Comparison of ENCODE assay signal across 8 cellular contexts in genomic region chr2:230411484-230412368, GRCh38. TPM values are rescaled to one million over a fixed set of nuclear protein-coding genes. Genes with fewer than 3 reads are reported as not detected.
DNase-seq lines count a peak whose midpoint lies in the region; ATAC-seq and TF ChIP-seq lines count a peak whose summit lies in the region.

No MANE protein-coding gene starts in this region.

- TF ChIP-seq CTCF in AG04450 (IDR thresholded peaks at IDR 0.05; ENCODE audit: low read depth, low read length): no peak
- no peak for TF ChIP-seq CTCF in activated CD8-positive, alpha-beta T cell treated with anti-CD3 and anti-CD28 coated beads for 36 hours (IDR thresholded peaks at IDR 0.05)
- peak; percentile 12 for TF ChIP-seq CTCF in endodermal cell (conservative IDR thresholded peaks at IDR 0.05)

- no peak overlapping the region for H3K23ac ChIP-seq in mesendoderm (ENCODE audit: low read length)

- H3K79me2 ChIP-seq in mesendoderm (ENCODE audit: control insufficient read depth, insufficient read depth, low read length): no peaks in the 10 kb centered on the region

- H3K36me3 ChIP-seq in endodermal cell (ENCODE audit: control insufficient read depth, insufficient read depth, low read length) (no peaks in the 10 kb centered on the region), mesendoderm (ENCODE audit: control insufficient read depth, insufficient read depth, low read length) (no peaks in the 10 kb centered on the region)

- no peak overlapping the region for H4K5ac ChIP-seq in mesendoderm (ENCODE audit: low read length)

- CTCF ChIA-PET in AG04450 (lab: Charles Lee): interaction anchor here (0.6 kb wide), 1 partner anchor 252 kb away, joined by 3 read pairs; no protein-coding TSS in a partner anchor
- CTCF ChIA-PET in activated CD8-positive, alpha-beta T cell treated with anti-CD3 and anti-CD28 coated beads for 36 hours (lab: Charles Lee): interaction anchor here (1.9 kb wide), 1 partner anchor 35 kb away, joined by 4 read pairs; no protein-coding TSS in a partner anchor

- no peaks in the 10 kb centered on the region for H3K9me3 Mint-ChIP-seq in activated CD8-positive, alpha-beta T cell treated with anti-CD3 and anti-CD28 coated beads for 36 hours
- no peaks in the 10 kb centered on the region for H3K9me3 Mint-ChIP-seq in endodermal cell

- H2AK5ac ChIP-seq in mesendoderm (ENCODE audit: low read length): no peak overlapping the region

- H3K4me3 ChIP-seq in AG04450 (ENCODE audit: low read depth, low read length) (peak overlapping the region; percentile 78), endodermal cell (ENCODE audit: low read length) (peak overlapping the region; percentile 81), mesendoderm (ENCODE audit: low read length) (peak overlapping the region; percentile 40)

- H3K18ac ChIP-seq in mesendoderm (ENCODE audit: low read length): no peak overlapping the region

- H2BK120ac ChIP-seq in mesendoderm (ENCODE audit: low read depth, low read length): no peak overlapping the region

- H3K4ac ChIP-seq in mesendoderm (ENCODE audit: low read depth, low read length): no peak overlapping the region

- peaks cover 54% of the 10 kb centered on the region for H3K4me1 Mint-ChIP-seq in activated CD8-positive, alpha-beta T cell treated with anti-CD3 and anti-CD28 coated beads for 36 hours (ENCODE audit: low read depth)
- peaks cover 5% of the 10 kb centered on the region for H3K4me1 Mint-ChIP-seq in endodermal cell

- peak overlapping the region; percentile 92 for H3K4me2 ChIP-seq in mesendoderm (ENCODE audit: low read length)

- no peak overlapping the region for H2BK5ac ChIP-seq in mesendoderm (ENCODE audit: low read length)

- no peaks in the 10 kb centered on the region for H3K79me1 ChIP-seq in mesendoderm (ENCODE audit: low read length)

- H3K56ac ChIP-seq in mesendoderm (ENCODE audit: low read length): peak overlapping the region; percentile 92

- peaks cover 11% of the 10 kb centered on the region for H3K36me3 Mint-ChIP-seq in activated CD8-positive, alpha-beta T cell treated with anti-CD3 and anti-CD28 coated beads for 36 hours (ENCODE audit: low read depth)
- no peaks in the 10 kb centered on the region for H3K36me3 Mint-ChIP-seq in endodermal cell (ENCODE audit: low read depth)

- 9 to 10% methylated on average over 34 to 61 of the region's 61 CpGs for WGBS in endodermal cell (ENCODE audit: insufficient coverage in 1 of 2, insufficient read length in 1 of 2), 2 experiments
- no CpG with 5 or more reads among the region's 61 CpGs for WGBS in mesendoderm (ENCODE audit: extremely low coverage, insufficient coverage, low lambda C conversion rate)

- no peak for DNase-seq in AG04450 (ENCODE audit: low read depth, low spot score)
- DNase-seq in NCI-H524 (lab: John Stamatoyannopoulos, UW): peak; percentile 10 to 46
- DNase-seq in activated CD8-positive, alpha-beta T cell treated with anti-CD3 and anti-CD28 coated beads for 36 hours: peak; percentile 59
- peak; percentile 80 for DNase-seq in endodermal cell
- peak; percentile 47 for DNase-seq in mesendoderm
- DNase-seq in stimulated activated CD8-positive, alpha-beta memory T cell treated with anti-CD3 and anti-CD28 coated beads, Interleukin-4, amount 100 ng/mL, for 48 hours: peak; percentile 70

- H3K9ac ChIP-seq in endodermal cell (ENCODE audit: extremely low read depth, low read length, poor library complexity, severe bottlenecking) (peak overlapping the region; percentile 24), mesendoderm (ENCODE audit: low read length) (peak overlapping the region; percentile 74)

- H3K4me1 ChIP-seq in endodermal cell (ENCODE audit: control insufficient read depth, insufficient read depth, low read length) (no peaks in the 10 kb centered on the region), mesendoderm (ENCODE audit: control insufficient read depth, low read depth, low read length) (no peaks in the 10 kb centered on the region)

- no peak overlapping the region for H4K8ac ChIP-seq in mesendoderm (ENCODE audit: low read depth, low read length)

- H3K9me3 ChIP-seq in AG04450 (ENCODE audit: control insufficient read depth, insufficient read depth, low read length): no peaks in the 10 kb centered on the region; the same call in 1 of the 2 replicates
- H3K9me3 ChIP-seq in endodermal cell (ENCODE audit: control insufficient read depth, low read length): no peaks in the 10 kb centered on the region

- peak overlapping the region; percentile 96 for H3K27ac Mint-ChIP-seq in activated CD8-positive, alpha-beta T cell treated with anti-CD3 and anti-CD28 coated beads for 36 hours
- peak overlapping the region; percentile 82 for H3K27ac Mint-ChIP-seq in endodermal cell

- H3K27me3 ChIP-seq in AG04450 (ENCODE audit: control insufficient read depth, insufficient read depth, low read length) (no peaks in the 10 kb centered on the region), endodermal cell (ENCODE audit: control insufficient read depth, insufficient read depth, low read length, poor library complexity, severe bottlenecking) (peaks cover 46% of the 10 kb centered on the region), mesendoderm (ENCODE audit: insufficient read depth, low read length, poor library complexity) (no peaks in the 10 kb centered on the region)

- H3K27ac ChIP-seq in AG04450 (ENCODE audit: low read depth, low read length) (peak overlapping the region; percentile 95), endodermal cell (ENCODE audit: low read depth, low read length) (no peak overlapping the region), mesendoderm (ENCODE audit: low read depth, low read length) (no peak overlapping the region)

- peak overlapping the region; percentile 94 for H3K4me3 Mint-ChIP-seq in activated CD8-positive, alpha-beta T cell treated with anti-CD3 and anti-CD28 coated beads for 36 hours
- peak overlapping the region; percentile 75 for H3K4me3 Mint-ChIP-seq in endodermal cell

- H2BK15ac ChIP-seq in mesendoderm (replicated peaks; ENCODE audit: low read depth): no peak overlapping the region

- no peaks in the 10 kb centered on the region for H3K27me3 Mint-ChIP-seq in activated CD8-positive, alpha-beta T cell treated with anti-CD3 and anti-CD28 coated beads for 36 hours
- peaks cover 67% of the 10 kb centered on the region for H3K27me3 Mint-ChIP-seq in endodermal cell (ENCODE audit: insufficient read depth)

- ATAC-seq in GM18519 (IDR thresholded peaks at IDR 0.05; ENCODE audit: low FRiP score, unreplicated experiment): peak; percentile 41
- ATAC-seq in HG02970 (IDR thresholded peaks at IDR 0.05; ENCODE audit: low FRiP score, unreplicated experiment): peak; percentile 41
- ATAC-seq in activated CD8-positive, alpha-beta T cell treated with anti-CD3 and anti-CD28 coated beads for 36 hours: peak; percentile 60

- POLR2A ChIA-PET in AG04450 (lab: Yijun Ruan, JAX): no interaction called here
- POLR2A ChIA-PET in activated CD8-positive, alpha-beta T cell treated with anti-CD3 and anti-CD28 coated beads for 36 hours (lab: Charles Lee): interaction anchor here (0.8 to 2.0 kb wide), 7 partner anchors 19 to 192 kb away, joined by 3 to 5 read pairs (median 4); partner anchors contain the start of genes SP110, SP140 and SP140L

- intact Hi-C loops in activated CD8-positive, alpha-beta T cell treated with anti-CD3 and anti-CD28 coated beads for 36 hours (cut with micrococcal nuclease): loop anchor here (10.0 kb wide), 1 partner anchor 87 kb away; the partner anchor contains the start of gene SP140L

RNA-seq across cellular contexts. Expression of gene SP100, which starts 4.3 kb away (rescaled TPM):
- polyA plus RNA-seq in AG04450 (2011; rRNA removed): 60.1 and 71.2 TPM in 2 replicates
- polyA minus RNA-seq in AG04450 (2011; rRNA and poly(A)+ RNA removed): 47.9 and 55.0 TPM in 2 replicates
- total RNA-seq in activated CD8-positive, alpha-beta T cell treated with anti-CD3 and anti-CD28 coated beads for 36 hours: 100 to 1,000 TPM; 108 TPM
- total RNA-seq in endodermal cell: under 1 TPM; 0.11 to 0.70 TPM
- not detected for polyA plus RNA-seq in endodermal cell (2013, experiment 1 of 2)
- 0.50 TPM for polyA plus RNA-seq in endodermal cell (2013, experiment 2 of 2)
- polyA plus RNA-seq in mesendoderm (2013, experiment 1 of 2): 0.72 TPM
- 0.55 TPM for polyA plus RNA-seq in mesendoderm (2013, experiment 2 of 2)

Comparison
In these comparisons a context has a peak if more than half of its experiments do, and no peak if none do; other contexts are left out.
1. RNA of gene SP100, which starts 4.3 kb away (total RNA-seq): 108 TPM in activated CD8-positive, alpha-beta T cell treated with anti-CD3 and anti-CD28 coated beads for 36 hours; 0.11 to 0.70 TPM in endodermal cell; every median in the first group is over 10 times any median in the second.
2. Peak in every context shown above with its lines, with median percentiles within 50 percentile points of each other: H3K4me3 ChIP-seq and ATAC-seq.